In the genomic region with DNA sequence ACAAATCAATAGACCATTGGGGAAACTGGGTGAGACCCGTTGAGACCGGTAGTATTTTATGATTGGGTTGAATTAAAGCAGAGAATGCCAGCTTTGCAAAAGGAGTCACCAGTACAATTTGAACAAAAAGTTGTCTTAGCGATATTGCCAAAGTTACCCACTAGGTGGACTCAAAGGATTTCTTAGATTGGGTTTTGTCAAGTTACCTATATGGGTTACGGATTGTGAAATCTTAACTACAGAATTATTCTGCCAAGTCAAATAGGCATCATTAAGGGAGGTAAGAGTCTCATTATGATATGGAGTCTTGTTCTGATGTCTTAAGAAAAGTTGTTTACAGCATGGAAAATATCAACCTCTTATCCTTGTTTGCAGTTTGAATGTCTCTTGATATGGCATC, we compare ENCODE assay signal across 10 cellular contexts. TPM values are rescaled to one million over a fixed set of nuclear protein-coding genes. Genes with fewer than 3 reads are reported as not detected.
DNase-seq lines count a peak whose midpoint lies in the region; ATAC-seq and TF ChIP-seq lines count a peak whose summit lies in the region.
"Had no signal": no experiment of that assay in that cellular context is flagged by ENCODE, and none has a peak within 500 bp of the region (broad histone marks: within the 10 kb centered on the region; RNA-seq: fewer than 3 reads in every experiment).

No MANE protein-coding gene starts in this region.

- no peak overlapping the region for H2AK5ac ChIP-seq in neuronal stem cell (ENCODE audit: low read depth, low read length)

- POLR2A ChIA-PET in activated CD8-positive, alpha-beta T cell treated with anti-CD3 and anti-CD28 coated beads for 36 hours (lab: Charles Lee), result no interaction called here

- no peak overlapping the region for H3K4me2 ChIP-seq in neuronal stem cell (ENCODE audit: insufficient read depth, low read length, poor library complexity, severe bottlenecking)

- no peak overlapping the region for H2AFZ ChIP-seq in neuronal stem cell (ENCODE audit: low read length)

- TF ChIP-seq CTCF in CD14-positive monocyte (IDR thresholded peaks at IDR 0.05), result no peak
- TF ChIP-seq CTCF in activated CD8-positive, alpha-beta T cell treated with anti-CD3 and anti-CD28 coated beads for 36 hours (IDR thresholded peaks at IDR 0.05), result no peak

- H2BK12ac ChIP-seq in neuronal stem cell (ENCODE audit: low read length), result no peak overlapping the region

- H3K18ac ChIP-seq in neuronal stem cell (ENCODE audit: low read length), result no peak overlapping the region

- no peaks in the 10 kb centered on the region for H3K4me1 ChIP-seq in neuronal stem cell (ENCODE audit: control insufficient read depth in 2 of 2, insufficient read depth in 1 of 2, low read depth in 1 of 2, low read length in 2 of 2)
- H3K4me1 ChIP-seq: Peyer's patch had no signal

- no peak overlapping the region for H2BK15ac ChIP-seq in neuronal stem cell (ENCODE audit: low read length)

- no peak overlapping the region for H2BK120ac ChIP-seq in neuronal stem cell (ENCODE audit: low read depth, low read length)

- H2BK5ac ChIP-seq in neuronal stem cell (ENCODE audit: low read length), result no peak overlapping the region

- CTCF ChIA-PET in activated CD8-positive, alpha-beta T cell treated with anti-CD3 and anti-CD28 coated beads for 36 hours (lab: Charles Lee), result no interaction called here

- no peak overlapping the region for H3K4ac ChIP-seq in neuronal stem cell (ENCODE audit: low read length)

- H4K91ac ChIP-seq in neuronal stem cell (ENCODE audit: low read depth, low read length, poor library complexity), result no peak overlapping the region

- peak; percentile 46 for ATAC-seq in HG03565 (IDR thresholded peaks at IDR 0.05; ENCODE audit: unreplicated experiment)
- ATAC-seq in activated CD8-positive, alpha-beta T cell treated with anti-CD3 and anti-CD28 coated beads for 36 hours, result no peak

- peaks cover 0 to under 1% (median 0%) of the 10 kb centered on the region in 3 donors for H3K27me3 Mint-ChIP-seq in CD14-positive monocyte (ENCODE audit: low read depth in 3 of 3)
- no peaks in the 10 kb centered on the region for H3K27me3 Mint-ChIP-seq in activated CD8-positive, alpha-beta T cell treated with anti-CD3 and anti-CD28 coated beads for 36 hours

- H3K36me3 ChIP-seq in SK-N-MC (ENCODE audit: insufficient read depth, low read length) (no peaks in the 10 kb centered on the region), neuronal stem cell (replicated peaks in 1 of 2; ENCODE audit: control insufficient read depth in 2 of 2, insufficient read depth in 2 of 2, low read length in 2 of 2) (no peaks in the 10 kb centered on the region)
- H3K36me3 ChIP-seq: Peyer's patch had no signal

- DNase-seq in ELF-1 (ENCODE audit: low read depth, low spot score) (peak; percentile 17), SK-N-MC (ENCODE audit: low read depth, low spot score) (peak; percentile 12), left kidney (ENCODE audit: low read depth, low spot score) (peak; percentile 0), CD14-positive monocyte (ENCODE audit: low spot score) (no peak), neuronal stem cell (ENCODE audit: low spot score) (no peak)
- no peak for DNase-seq in activated CD8-positive, alpha-beta T cell treated with anti-CD3 and anti-CD28 coated beads for 36 hours
- DNase-seq in activated CD4-positive, CD25-positive, alpha-beta regulatory T cell treated with anti-CD3 and anti-CD28 coated beads, Interleukin-2, amount 50 U/mL, for 72 hours, result no peak
- DNase-seq: Peyer's patch had no signal

- H3K27me3 ChIP-seq in neuronal stem cell (ENCODE audit: control insufficient read depth in 3 of 3, insufficient read depth in 3 of 3, low read depth in 1 of 3, low read length in 3 of 3), result no peaks in the 10 kb centered on the region
- H3K27me3 ChIP-seq: Peyer's patch had no signal

- WGBS in neuronal stem cell (ENCODE audit: extremely low coverage in 2 of 2, insufficient read length in 2 of 2, insufficient replicate concordance in 1 of 2), 2 donors, result no CpG with 5 or more reads among the region's 4 CpGs

- H3K9me3 ChIP-seq in SK-N-MC (ENCODE audit: low read depth, low read length) (no peaks in the 10 kb centered on the region), neuronal stem cell (replicated peaks in 1 of 2; ENCODE audit: control insufficient read depth in 2 of 2, insufficient read depth in 1 of 2, low read depth in 1 of 2, low read length in 2 of 2) (no peaks in the 10 kb centered on the region)
- H3K9me3 ChIP-seq: Peyer's patch had no signal

- no peak overlapping the region for H3K23ac ChIP-seq in neuronal stem cell (ENCODE audit: low read depth, low read length, poor library complexity)

- no peak overlapping the region for H4K8ac ChIP-seq in neuronal stem cell (ENCODE audit: low read depth, low read length)

- intact Hi-C loops in CD14-positive monocyte (cut with micrococcal nuclease), result no loop called here
- intact Hi-C loops in activated CD8-positive, alpha-beta T cell treated with anti-CD3 and anti-CD28 coated beads for 36 hours (cut with micrococcal nuclease), result no loop called here

- H3K9me3 Mint-ChIP-seq in CD14-positive monocyte, result no peaks in the 10 kb centered on the region
- H3K9me3 Mint-ChIP-seq in activated CD8-positive, alpha-beta T cell treated with anti-CD3 and anti-CD28 coated beads for 36 hours, result no peaks in the 10 kb centered on the region

- H3K4me3 ChIP-seq in SK-N-MC, result no peak overlapping the region
- H3K4me3 ChIP-seq in neuronal stem cell (ENCODE audit: low read length in 2 of 2), result no peak overlapping the region
- H3K4me3 ChIP-seq: Peyer's patch had no signal

- H3K27ac ChIP-seq in SK-N-MC (no peak overlapping the region), neuronal stem cell (replicated peaks; ENCODE audit: low read length) (no peak overlapping the region)
- H3K27ac ChIP-seq: Peyer's patch had no signal

- H3K4me3 Mint-ChIP-seq in CD14-positive monocyte, result no peak overlapping the region
- no peak overlapping the region for H3K4me3 Mint-ChIP-seq in activated CD8-positive, alpha-beta T cell treated with anti-CD3 and anti-CD28 coated beads for 36 hours

- H3K9ac ChIP-seq in SK-N-MC (ENCODE audit: insufficient read length) (no peak overlapping the region), neuronal stem cell (ENCODE audit: low read depth, low read length, poor library complexity) (no peak overlapping the region)

- no peak overlapping the region for H3K27ac Mint-ChIP-seq in CD14-positive monocyte
- no peak overlapping the region for H3K27ac Mint-ChIP-seq in activated CD8-positive, alpha-beta T cell treated with anti-CD3 and anti-CD28 coated beads for 36 hours

- H3K4me1 Mint-ChIP-seq in CD14-positive monocyte, result peaks cover 6% of the 10 kb centered on the region
- no peaks in the 10 kb centered on the region for H3K4me1 Mint-ChIP-seq in activated CD8-positive, alpha-beta T cell treated with anti-CD3 and anti-CD28 coated beads for 36 hours (ENCODE audit: low read depth)

- no peaks in the 10 kb centered on the region for H3K36me3 Mint-ChIP-seq in CD14-positive monocyte
- no peaks in the 10 kb centered on the region for H3K36me3 Mint-ChIP-seq in activated CD8-positive, alpha-beta T cell treated with anti-CD3 and anti-CD28 coated beads for 36 hours (ENCODE audit: low read depth)

- no peak overlapping the region for H3K14ac ChIP-seq in neuronal stem cell (ENCODE audit: low read length)

- H3K79me1 ChIP-seq in neuronal stem cell (ENCODE audit: low read depth, low read length), result no peaks in the 10 kb centered on the region

RNA-seq across cellular contexts. Expression of a gene that starts 15.0 kb away (rescaled TPM):
- not detected for polyA plus RNA-seq in CD14-positive monocyte
- not detected for total RNA-seq in activated CD8-positive, alpha-beta T cell treated with anti-CD3 and anti-CD28 coated beads for 36 hours
- not detected for polyA plus RNA-seq in neuronal stem cell (2013, experiment 1 of 2)
- polyA plus RNA-seq in neuronal stem cell (2013, experiment 2 of 2), result not detected
- total RNA-seq: myocyte, Peyer's patch had no signal

RNA-seq across cellular contexts. Expression of a gene that starts 19.9 kb away (rescaled TPM):
- not detected for polyA plus RNA-seq in CD14-positive monocyte
- total RNA-seq in activated CD8-positive, alpha-beta T cell treated with anti-CD3 and anti-CD28 coated beads for 36 hours, result not detected
- polyA plus RNA-seq in neuronal stem cell (2013, experiment 1 of 2), result not detected
- polyA plus RNA-seq in neuronal stem cell (2013, experiment 2 of 2), result not detected
- total RNA-seq: myocyte, Peyer's patch had no signal

RNA-seq across cellular contexts. Expression of a gene that starts 24.7 kb away (rescaled TPM):
- not detected for polyA plus RNA-seq in CD14-positive monocyte
- not detected for total RNA-seq in activated CD8-positive, alpha-beta T cell treated with anti-CD3 and anti-CD28 coated beads for 36 hours
- not detected for polyA plus RNA-seq in neuronal stem cell (2013, experiment 1 of 2)
- not detected for polyA plus RNA-seq in neuronal stem cell (2013, experiment 2 of 2)
- total RNA-seq: myocyte, Peyer's patch had no signal

RNA-seq across cellular contexts. Expression of a gene that starts 29.6 kb away (rescaled TPM):
- polyA plus RNA-seq in CD14-positive monocyte, result not detected
- not detected for total RNA-seq in activated CD8-positive, alpha-beta T cell treated with anti-CD3 and anti-CD28 coated beads for 36 hours
- not detected for polyA plus RNA-seq in neuronal stem cell (2013, experiment 1 of 2)
- polyA plus RNA-seq in neuronal stem cell (2013, experiment 2 of 2), result not detected
- total RNA-seq: myocyte, Peyer's patch had no signal

RNA-seq across cellular contexts. Expression of a gene that starts 34.4 kb away (rescaled TPM):
- not detected for polyA plus RNA-seq in CD14-positive monocyte
- not detected for total RNA-seq in activated CD8-positive, alpha-beta T cell treated with anti-CD3 and anti-CD28 coated beads for 36 hours
- polyA plus RNA-seq in neuronal stem cell (2013, experiment 1 of 2), result not detected
- polyA plus RNA-seq in neuronal stem cell (2013, experiment 2 of 2), result not detected
- total RNA-seq: myocyte, Peyer's patch had no signal

Comparison
In these comparisons a context has a peak if more than half of its experiments do, and no peak if none do; other contexts are left out.
1. DNase-seq: peak in ELF-1 (single experiment), SK-N-MC (single experiment) and left kidney (single experiment); none in CD14-positive monocyte (single experiment), activated CD8-positive, alpha-beta T cell treated with anti-CD3 and anti-CD28 coated beads for 36 hours (single experiment), neuronal stem cell (single experiment) and activated CD4-positive, CD25-positive, alpha-beta regulatory T cell treated with anti-CD3 and anti-CD28 coated beads, Interleukin-2, amount 50 U/mL, for 72 hours (single experiment).